In genomic region chr2:219554369-219554768, GRCh38 we compare ENCODE assay signal across 33 cellular contexts. TPM values are rescaled to one million over a fixed set of nuclear protein-coding genes. Genes with fewer than 3 reads are reported as not detected.
"Had no signal": no experiment of that assay in that cellular context is flagged by ENCODE, and none has a peak within 500 bp of the region (broad histone marks: within the 10 kb centered on the region; RNA-seq: fewer than 3 reads in every experiment).

No MANE protein-coding gene starts in this region.

- H3K36me3 ChIP-seq: breast epithelium, neutrophil, prostate gland, thyroid gland, upper lobe of right lung had no signal

- H3K4me3 Mint-ChIP-seq: activated CD4-positive, alpha-beta memory T cell treated with anti-CD3 and anti-CD28 coated beads, Interleukin-2, amount 10 ng/mL, durations not matched to agents 7 days and 5 days; activated CD4-positive, alpha-beta T cell treated with anti-CD3 and anti-CD28 coated beads, Interleukin-2, amount 10 ng/mL, durations not matched to agents 7 days and 5 days; activated naive CD4-positive, alpha-beta T cell treated with anti-CD3 and anti-CD28 coated beads, Interleukin-2, amount 10 ng/mL, durations not matched to agents 7 days and 5 days; activated T-cell treated with anti-CD3 and anti-CD28 coated beads, Interleukin-2, amount 50 U/mL, for 24 hours; mesothelial cell of epicardium; stimulated activated naive B cell treated with anti-CD40 and anti-IgM and Interleukin-4, amounts not matched to agents 10 μg/mL and 1 μg/mL and 100 μg/mL, for 72 hours had no signal

- ATAC-seq: stimulated activated naive B cell treated with anti-CD40 and anti-IgM and Interleukin-4, amounts not matched to agents 10 μg/mL and 1 μg/mL and 100 μg/mL, for 72 hours; upper lobe of right lung; WTC11 had no signal

- H3K9me3 Mint-ChIP-seq: activated CD4-positive, alpha-beta memory T cell treated with anti-CD3 and anti-CD28 coated beads, Interleukin-2, amount 10 ng/mL, durations not matched to agents 7 days and 5 days; activated CD4-positive, alpha-beta T cell treated with anti-CD3 and anti-CD28 coated beads, Interleukin-2, amount 10 ng/mL, durations not matched to agents 7 days and 5 days; activated naive CD4-positive, alpha-beta T cell treated with anti-CD3 and anti-CD28 coated beads, Interleukin-2, amount 10 ng/mL, durations not matched to agents 7 days and 5 days; activated T-cell treated with anti-CD3 and anti-CD28 coated beads, Interleukin-2, amount 50 U/mL, for 24 hours; mesothelial cell of epicardium; stimulated activated naive B cell treated with anti-CD40 and anti-IgM and Interleukin-4, amounts not matched to agents 10 μg/mL and 1 μg/mL and 100 μg/mL, for 72 hours; WTC11 had no signal

- H3K27ac Mint-ChIP-seq: activated CD4-positive, alpha-beta memory T cell treated with anti-CD3 and anti-CD28 coated beads, Interleukin-2, amount 10 ng/mL, durations not matched to agents 7 days and 5 days; activated CD4-positive, alpha-beta T cell treated with anti-CD3 and anti-CD28 coated beads, Interleukin-2, amount 10 ng/mL, durations not matched to agents 7 days and 5 days; activated naive CD4-positive, alpha-beta T cell treated with anti-CD3 and anti-CD28 coated beads, Interleukin-2, amount 10 ng/mL, durations not matched to agents 7 days and 5 days; activated T-cell treated with anti-CD3 and anti-CD28 coated beads, Interleukin-2, amount 50 U/mL, for 24 hours; mesothelial cell of epicardium; stimulated activated naive B cell treated with anti-CD40 and anti-IgM and Interleukin-4, amounts not matched to agents 10 μg/mL and 1 μg/mL and 100 μg/mL, for 72 hours; WTC11 had no signal

- H3K27ac ChIP-seq: breast epithelium, epithelial cell of prostate, esophagus squamous epithelium, neutrophil, prostate gland, stomach, thyroid gland, upper lobe of right lung had no signal

- FAIRE-seq: endometrium, islet of Langerhans had no signal

- H3K4me2 ChIP-seq: smooth muscle cell had no signal

- H3K36me3 Mint-ChIP-seq: activated naive CD4-positive, alpha-beta T cell treated with anti-CD3 and anti-CD28 coated beads, Interleukin-2, amount 10 ng/mL, durations not matched to agents 7 days and 5 days; naive B cell had no signal

- H3K27me3 ChIP-seq: breast epithelium, thyroid gland had no signal

- H3K9me3 ChIP-seq: breast epithelium, esophagus squamous epithelium, neutrophil, prostate gland, stomach, thyroid gland, upper lobe of right lung had no signal

- H3K4me3 ChIP-seq: breast epithelium, esophagus squamous epithelium, prostate gland, smooth muscle cell, stomach, thyroid gland, upper lobe of right lung had no signal

- DNase-seq: activated CD4-positive, alpha-beta memory T cell treated with anti-CD3 and anti-CD28 coated beads, Interleukin-2, amount 10 ng/mL, durations not matched to agents 7 days and 5 days; activated CD4-positive, alpha-beta T cell treated with anti-CD3 and anti-CD28 coated beads for 1 hour; activated CD4-positive, alpha-beta T cell treated with anti-CD3 and anti-CD28 coated beads, Interleukin-2, amount 10 ng/mL, durations not matched to agents 7 days and 5 days; activated CD8-positive, alpha-beta memory T cell treated with anti-CD3 and anti-CD28 coated beads, Interleukin-2, amount 50 U/mL, for 48 hours; activated gamma-delta T cell; activated naive CD4-positive, alpha-beta T cell treated with anti-CD3 and anti-CD28 coated beads, Interleukin-2, amount 10 ng/mL, durations not matched to agents 7 days and 5 days; activated T-cell treated with anti-CD3 and anti-CD28 coated beads, Interleukin-2, amount 50 U/mL, for 24 hours; amygdala; central memory CD4-positive, alpha-beta T cell; dermis blood vessel endothelial cell; effector CD4-positive, alpha-beta T cell; esophagus squamous epithelium; foreskin melanocyte; naive B cell; retina; stimulated activated CD4-positive, alpha-beta T cell treated with anti-CD3 and anti-CD28 coated beads, Interleukin-15, amount 100 ng/mL, for 24 hours; stimulated activated CD4-positive, alpha-beta T cell treated with anti-CD3 and anti-CD28 coated beads, Interleukin-2, amount 100 ng/mL, for 24 hours; stimulated activated naive B cell treated with anti-CD40 and anti-IgM and Interleukin-4, amounts not matched to agents 10 μg/mL and 1 μg/mL and 100 μg/mL, for 72 hours; stomach; T-helper 2 cell; thyroid gland; upper lobe of right lung had no signal

RNA-seq across cellular contexts. Expression of gene OBSL1, which starts 17.0 kb away (rescaled TPM):
- total RNA-seq: activated CD4-positive, alpha-beta memory T cell treated with anti-CD3 and anti-CD28 coated beads, Interleukin-2, amount 10 ng/mL, durations not matched to agents 7 days and 5 days; activated CD4-positive, alpha-beta T cell treated with anti-CD3 and anti-CD28 coated beads, Interleukin-2, amount 10 ng/mL, durations not matched to agents 7 days and 5 days had no signal

RNA-seq across cellular contexts. Expression of gene INHA, which starts 17.7 kb away (rescaled TPM):
- total RNA-seq: activated CD4-positive, alpha-beta memory T cell treated with anti-CD3 and anti-CD28 coated beads, Interleukin-2, amount 10 ng/mL, durations not matched to agents 7 days and 5 days; activated CD4-positive, alpha-beta T cell treated with anti-CD3 and anti-CD28 coated beads, Interleukin-2, amount 10 ng/mL, durations not matched to agents 7 days and 5 days; dermis blood vessel endothelial cell; esophagus squamous epithelium; glomerular endothelial cell had no signal

RNA-seq across cellular contexts. Expression of gene ASIC4, which starts 40.1 kb away (rescaled TPM):
- total RNA-seq: activated CD4-positive, alpha-beta T cell treated with anti-CD3 and anti-CD28 coated beads, Interleukin-2, amount 10 ng/mL, durations not matched to agents 7 days and 5 days; dermis blood vessel endothelial cell; esophagus squamous epithelium; glomerular endothelial cell; thyroid gland had no signal
- polyA plus RNA-seq: liver, stomach had no signal
